Comparison of ENCODE assay signal across 10 cellular contexts in the genomic region with DNA sequence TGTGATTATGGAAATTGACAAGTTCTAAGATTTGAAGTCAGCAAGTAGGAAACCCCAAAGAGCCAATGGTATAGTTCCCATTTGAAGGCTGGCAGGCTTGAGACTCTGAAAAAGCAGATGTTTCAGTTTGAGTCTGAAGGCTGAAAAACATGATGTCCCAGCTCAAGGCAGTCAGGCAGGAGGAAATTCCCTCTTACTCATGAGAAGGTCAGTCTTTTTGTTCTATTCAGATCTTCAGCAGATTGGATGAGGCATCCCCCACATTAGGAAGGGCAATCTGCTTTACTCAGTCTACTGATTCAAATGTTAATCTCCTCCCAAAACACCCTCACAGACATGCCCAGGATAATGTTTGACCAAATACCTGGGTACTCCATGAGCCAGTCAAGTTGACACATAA.
A peak's percentile ranks its signal among the peaks of the same experiment; 100 is the strongest.
DNase-seq lines count a peak whose midpoint lies in the region; ATAC-seq and TF ChIP-seq lines count a peak whose summit lies in the region.
"Had no signal": no experiment of that assay in that cellular context is flagged by ENCODE, and none has a peak within 500 bp of the region (broad histone marks: within the 10 kb centered on the region; RNA-seq: fewer than 3 reads in every experiment).

No MANE protein-coding gene starts in this region.

- TF ChIP-seq POLR2A in esophagus squamous epithelium (IDR thresholded peaks at IDR 0.05) (no peak), thyroid gland (IDR thresholded peaks at IDR 0.05) (no peak)

- H3K4me3 ChIP-seq in fibroblast of mammary gland (ENCODE audit: control insufficient read depth, low read depth, low read length) (no peak overlapping the region), esophagus squamous epithelium (no peak overlapping the region), thyroid gland (replicated peaks in 1 of 3) (no peak overlapping the region)
- H3K4me3 ChIP-seq: right atrium auricular region had no signal

- TF ChIP-seq CTCF in fibroblast of mammary gland (conservative IDR thresholded peaks at IDR 0.05; ENCODE audit: control insufficient read depth, insufficient read depth, low read depth, low read length) (no peak), esophagus squamous epithelium (IDR thresholded peaks at IDR 0.05) (no peak), thyroid gland (IDR thresholded peaks at IDR 0.05) (no peak)

- no peak overlapping the region for H3K27ac ChIP-seq in esophagus squamous epithelium
- H3K27ac ChIP-seq in thyroid gland, result no peak overlapping the region
- H3K27ac ChIP-seq: right atrium auricular region had no signal

- H3K27me3 ChIP-seq in esophagus squamous epithelium (no peaks in the 10 kb centered on the region), thyroid gland (no peaks in the 10 kb centered on the region)
- H3K27me3 ChIP-seq: right atrium auricular region had no signal

- no peaks in the 10 kb centered on the region for H3K9me3 ChIP-seq in esophagus squamous epithelium
- H3K9me3 ChIP-seq in thyroid gland, result no peaks in the 10 kb centered on the region
- H3K9me3 ChIP-seq: right atrium auricular region had no signal

- H3K36me3 ChIP-seq in esophagus squamous epithelium (no peaks in the 10 kb centered on the region), thyroid gland (no peaks in the 10 kb centered on the region)
- H3K36me3 ChIP-seq: right atrium auricular region had no signal

- peak; percentile 86 for ATAC-seq in GM18861 (IDR thresholded peaks at IDR 0.05; ENCODE audit: unreplicated experiment)
- ATAC-seq in GM21515 (IDR thresholded peaks at IDR 0.05; ENCODE audit: unreplicated experiment), result peak; percentile 76
- peak; percentile 79 for ATAC-seq in HG03280 (IDR thresholded peaks at IDR 0.05; ENCODE audit: unreplicated experiment)

- DNase-seq in fibroblast of mammary gland (ENCODE audit: low read depth) (peak; percentile 29), germinal center (ENCODE audit: low spot score) (no peak), NCI-H1417 (lab: John Stamatoyannopoulos, UW) (no peak), esophagus squamous epithelium (lab: John Stamatoyannopoulos, UW) (no peak), thyroid gland (no peak)
- DNase-seq: SIG-M5 had no signal

- H3K4me1 ChIP-seq in esophagus squamous epithelium (no peaks in the 10 kb centered on the region), thyroid gland (no peaks in the 10 kb centered on the region)
- H3K4me1 ChIP-seq: right atrium auricular region had no signal

- intact Hi-C loops in esophagus squamous epithelium (cut with DNase I) (no loop called here), thyroid gland (cut with DNase I) (no loop called here)
